9 cellular contexts compared by ENCODE assay signal in genomic region chr1:107936498-107937481, GRCh38. TPM values are rescaled to one million over a fixed set of nuclear protein-coding genes. Genes with fewer than 3 reads are reported as not detected.
DNase-seq lines count a peak whose midpoint lies in the region; ATAC-seq and TF ChIP-seq lines count a peak whose summit lies in the region.
"Had no signal": no experiment of that assay in that cellular context is flagged by ENCODE, and none has a peak within 500 bp of the region (broad histone marks: within the 10 kb centered on the region; RNA-seq: fewer than 3 reads in every experiment).

No MANE protein-coding gene starts in this region.

- no peaks in the 10 kb centered on the region for H3K27me3 ChIP-seq in smooth muscle cell (ENCODE audit: low read depth)
- H3K27me3 ChIP-seq: tibial artery had no signal

- no peak overlapping the region for H3K9ac ChIP-seq in smooth muscle cell (ENCODE audit: low read depth)

- H3K9me3 ChIP-seq in smooth muscle cell (replicated peaks; ENCODE audit: low read depth), result no peaks in the 10 kb centered on the region
- H3K9me3 ChIP-seq: tibial artery had no signal

- no peak for TF ChIP-seq CTCF in HFF-Myc (IDR thresholded peaks at IDR 0.05; ENCODE audit: low read depth, low read length, missing control alignments)
- TF ChIP-seq CTCF in smooth muscle cell (IDR thresholded peaks at IDR 0.05; ENCODE audit: borderline replicate concordance, insufficient read depth, poor library complexity, severe bottlenecking), result no peak

- no peaks in the 10 kb centered on the region for H3K36me3 Mint-ChIP-seq in activated T-cell treated with anti-CD3 and anti-CD28 coated beads, Interleukin-2, amount 50 U/mL, for 72 hours (ENCODE audit: insufficient read depth in 2 of 2)

- H4K20me1 ChIP-seq in smooth muscle cell (ENCODE audit: low read depth), result no peaks in the 10 kb centered on the region

- H3K27me3 Mint-ChIP-seq in activated T-cell treated with anti-CD3 and anti-CD28 coated beads, Interleukin-2, amount 50 U/mL, for 72 hours (ENCODE audit: low read depth), result no peaks in the 10 kb centered on the region

- WGBS in smooth muscle cell (ENCODE audit: low lambda C conversion rate), result 28% methylated on average over 10 of the region's 10 CpGs

- no peak overlapping the region for H2AFZ ChIP-seq in smooth muscle cell (ENCODE audit: low read depth)

- peak; percentile 63 to 65 for ATAC-seq in activated T-cell treated with anti-CD3 and anti-CD28 coated beads, Interleukin-2, amount 50 U/mL, for 72 hours (replicated peaks in 1 of 2)

- H3K4me1 ChIP-seq in smooth muscle cell (ENCODE audit: low read depth), result no peaks in the 10 kb centered on the region

- H3K4me2 ChIP-seq in smooth muscle cell, result peak overlapping the region; percentile 70

- H3K4me3 ChIP-seq in HFF-Myc (replicated peaks; ENCODE audit: low read depth, low read length), result no peak overlapping the region
- H3K4me3 ChIP-seq in smooth muscle cell, result no peak overlapping the region
- H3K4me3 ChIP-seq: tibial artery had no signal

- H3K9me3 Mint-ChIP-seq in activated T-cell treated with anti-CD3 and anti-CD28 coated beads, Interleukin-2, amount 50 U/mL, for 72 hours, result peaks cover 0 to 2% of the 10 kb centered on the region in 2 donors

- peak overlapping the region; percentile 38 for H3K27ac Mint-ChIP-seq in activated T-cell treated with anti-CD3 and anti-CD28 coated beads, Interleukin-2, amount 50 U/mL, for 72 hours

- H3K79me2 ChIP-seq in smooth muscle cell (ENCODE audit: low read depth), result no peaks in the 10 kb centered on the region

- H3K4me1 Mint-ChIP-seq in activated T-cell treated with anti-CD3 and anti-CD28 coated beads, Interleukin-2, amount 50 U/mL, for 72 hours (ENCODE audit: low read depth), result peaks cover 72% of the 10 kb centered on the region

- DNase-seq in EL (peak; percentile 84), HFF-Myc (ENCODE audit: extremely low read depth, low read depth) (peak; percentile 96), NCI-H446 (lab: John Stamatoyannopoulos, UW) (peak; percentile 46 to 96), glomerular endothelial cell (ENCODE audit: extremely low read depth, low read depth, low spot score) (peak; percentile 60), smooth muscle cell (lab: John Stamatoyannopoulos, UW; ENCODE audit: unreplicated experiment) (no peak), DMS153 (lab: John Stamatoyannopoulos, UW) (no peak), NCI-H2196 treated with DMSO at 0.1 percent for 48 hours (lab: John Stamatoyannopoulos, UW; ENCODE audit: unreplicated experiment) (no peak)
- DNase-seq in activated T-cell treated with anti-CD3 and anti-CD28 coated beads, Interleukin-2, amount 50 U/mL, for 72 hours, result peak; percentile 49 to 70

- no peaks in the 10 kb centered on the region for H3F3A ChIP-seq in smooth muscle cell (ENCODE audit: low read depth)

- peak overlapping the region; percentile 53 to 71 for H3K4me3 Mint-ChIP-seq in activated T-cell treated with anti-CD3 and anti-CD28 coated beads, Interleukin-2, amount 50 U/mL, for 72 hours

- peak overlapping the region; percentile 46 for H3K27ac ChIP-seq in smooth muscle cell (ENCODE audit: low read depth)
- H3K27ac ChIP-seq: tibial artery had no signal

- no peaks in the 10 kb centered on the region for H3K36me3 ChIP-seq in smooth muscle cell (ENCODE audit: low read depth)
- H3K36me3 ChIP-seq: tibial artery had no signal

RNA-seq across cellular contexts. Expression of gene VAV3, which starts 28.2 kb away (rescaled TPM):
- 1 to 10 TPM; 2.5 to 2.8 TPM for total RNA-seq in activated T-cell treated with anti-CD3 and anti-CD28 coated beads, Interleukin-2, amount 50 U/mL, for 72 hours
- total RNA-seq in glomerular endothelial cell, result 10.1 and 16.4 TPM in 2 replicates
- total RNA-seq in smooth muscle cell, result 6.9 and 10.1 TPM in 2 replicates
- 0.62 and 3.1 TPM in 2 replicates for polyA plus RNA-seq in smooth muscle cell

Comparison
In these comparisons a context has a peak if more than half of its experiments do, and no peak if none do; other contexts are left out.
1. DNase-seq: peak in EL (single experiment), HFF-Myc (single experiment), NCI-H446 (2 of 2), activated T-cell treated with anti-CD3 and anti-CD28 coated beads, Interleukin-2, amount 50 U/mL, for 72 hours (2 of 2) and glomerular endothelial cell (single experiment); none in smooth muscle cell (single experiment), DMS153 (single experiment) and NCI-H2196 treated with DMSO at 0.1 percent for 48 hours (single experiment).